Comparison of ENCODE assay signal across 8 cellular contexts in genomic region chr3:17742837-17743659, GRCh38. TPM values are rescaled to one million over a fixed set of nuclear protein-coding genes. Genes with fewer than 3 reads are reported as not detected.
DNase-seq lines count a peak whose midpoint lies in the region; ATAC-seq, FAIRE-seq and TF ChIP-seq lines count a peak whose summit lies in the region.

No MANE protein-coding gene starts in this region.

- no peaks in the 10 kb centered on the region for H3K36me3 ChIP-seq in HepG2 (replicated peaks in 1 of 2; ENCODE audit: control insufficient read depth in 1 of 2, insufficient read depth in 2 of 2, low read length in 2 of 2)
- H3K36me3 ChIP-seq in thymus (ENCODE audit: control insufficient read depth, insufficient read depth) = no peaks in the 10 kb centered on the region

- DNase-seq in HuH-7.5 (ENCODE audit: low spot score) (peak; percentile 96), HepG2 (ENCODE audit: low spot score) (no peak), GM10248 (ENCODE audit: extremely low spot score) (no peak), cerebellum (ENCODE audit: low spot score) (no peak)

- H3K27ac ChIP-seq in C4-2B (peak overlapping the region; percentile 95), HepG2 (ENCODE audit: extremely low read length, insufficient read depth, low read length) (peak overlapping the region; percentile 98), thymus (ENCODE audit: low read depth) (peak overlapping the region; percentile 93)

- H3K4me2 ChIP-seq in HepG2 (ENCODE audit: low read depth, low read length) = peak overlapping the region; percentile 82

- FAIRE-seq in HepG2 (lab: Jason Lieb, UNC) = peak; percentile 67

- no peaks in the 10 kb centered on the region for H4K20me1 ChIP-seq in HepG2 (ENCODE audit: insufficient read depth, low read length)

- H3K9ac ChIP-seq in HepG2 (ENCODE audit: insufficient read depth, low read depth, low read length) = peak overlapping the region; percentile 93

- peak overlapping the region; percentile 91 to 99 (median 99) for H3K27ac Mint-ChIP-seq in brain

- H3K4me3 ChIP-seq in HepG2 (replicated peaks in 1 of 3; ENCODE audit: insufficient read depth in 1 of 3, low read depth in 2 of 3, low read length in 3 of 3) = peak overlapping the region; percentile 62 to 88 (median 79)
- peak overlapping the region; percentile 65 for H3K4me3 ChIP-seq in thymus (ENCODE audit: low read length)

- peak overlapping the region; percentile 96 to 97 (median 97) for H3K4me3 Mint-ChIP-seq in brain

- no peaks in the 10 kb centered on the region for H3K9me3 ChIP-seq in HepG2 (ENCODE audit: low read length)
- H3K9me3 ChIP-seq in thymus (ENCODE audit: control insufficient read depth) = no peaks in the 10 kb centered on the region

- in situ Hi-C loops in HepG2 (cut with HindIII; ENCODE audit: extremely low pct_ligation_motif_present, low pct_unique_long_range_greater_than_20kb) = no loop called here

- BruUV-seq in HepG2 (replicated peaks; lab: Mats Ljungman, UMichigan) = TSS peak; percentile 87

- POLR2A ChIA-PET in HepG2 (lab: Yijun Ruan, JAX) (interaction anchor here (0.7 to 1.7 kb wide), 13 partner anchors 9 to 1683 kb away, joined by 3 to 9 read pairs (median 4); partner anchors contain the start of genes DPH3 and OXNAD1), GM10248 (lab: Yijun Ruan, JAX) (interaction anchor here (0.7 kb wide), 1 partner anchor 12 kb away, joined by 3 read pairs; no protein-coding TSS in a partner anchor)

- peaks cover 63% of the 10 kb centered on the region for H3K4me1 Mint-ChIP-seq in brain

- peaks cover 30% of the 10 kb centered on the region for H3K79me2 ChIP-seq in HepG2 (ENCODE audit: insufficient read depth, low read length)

- peak overlapping the region; percentile 95 for H2AFZ ChIP-seq in HepG2 (ENCODE audit: low read length)

- TF ChIP-seq CTCF in C4-2B (conservative IDR thresholded peaks at IDR 0.05) (no peak), brain (conservative IDR thresholded peaks at IDR 0.05) (no peak), HepG2 (CRISPR knock-in tag; IDR thresholded peaks at IDR 0.05) (no peak), GM10248 (IDR thresholded peaks at IDR 0.05; ENCODE audit: control extremely low read depth, extremely low read depth, low read depth, missing control alignments) (no peak)

- no peaks in the 10 kb centered on the region for H3K36me3 Mint-ChIP-seq in brain

- TF ChIP-seq EP300 in HepG2 (IDR thresholded peaks at IDR 0.05; ENCODE audit: low read depth in 2 of 2, low read length in 2 of 2) (no peak), HepG2 (CRISPR knock-in tag; IDR thresholded peaks at IDR 0.05; ENCODE audit: borderline replicate concordance) (no peak)

- peak; percentile 88 for ATAC-seq in HepG2

- TF ChIP-seq RAD21 in HepG2 (CRISPR knock-in tag; IDR thresholded peaks at IDR 0.05) = no peak

- CTCF ChIA-PET in HepG2 (lab: Yijun Ruan, JAX; ENCODE audit: low intra/inter-chr PET ratio, low total read pairs) = no interaction called here
- CTCF ChIA-PET in GM10248 (lab: Yijun Ruan, JAX) = interaction anchor here (0.8 to 1.4 kb wide), 4 partner anchors 11 to 98 kb away, joined by 3 read pairs; no protein-coding TSS in a partner anchor

- TF ChIP-seq POLR2A in GM19099 (IDR thresholded peaks at IDR 0.05; ENCODE audit: extremely low read depth, insufficient read length, low read depth) = peak; percentile 43
- peak in 1 of 2 experiments; percentile 72; a peak in 2 of 4 replicates for TF ChIP-seq POLR2A in HepG2 (IDR thresholded peaks at IDR 0.05; ENCODE audit: insufficient read depth in 1 of 2, low read depth in 2 of 2, low read length in 2 of 2)

- H3K27me3 Mint-ChIP-seq in brain = no peaks in the 10 kb centered on the region

- H3K4me1 ChIP-seq in HepG2 (ENCODE audit: insufficient read depth, low read length) = peaks cover 68% of the 10 kb centered on the region
- peaks cover 3% of the 10 kb centered on the region for H3K4me1 ChIP-seq in thymus (ENCODE audit: control insufficient read depth, insufficient read depth, low read length)

- intact Hi-C loops in HepG2 (cut with micrococcal nuclease; ENCODE audit: unreplicated experiment) = loop anchor here (1.0 to 5.0 kb wide), 4 partner anchors 36 to 311 kb away; no protein-coding TSS in a partner anchor

- WGBS in HepG2 (ENCODE audit: low lambda C conversion rate) = 0% methylated on average over 9 of the region's 16 CpGs
- WGBS in thymus = 2% methylated on average over 16 of the region's 16 CpGs

- peaks cover 0 to 6% (median 0%) of the 10 kb centered on the region in 5 experiments for H3K9me3 Mint-ChIP-seq in brain

- H3K27me3 ChIP-seq in HepG2 (ENCODE audit: control insufficient read depth in 1 of 2, insufficient read depth in 2 of 2, low read length in 2 of 2) (no peaks in the 10 kb centered on the region; a peak in 1 of 5 replicates), thymus (ENCODE audit: control insufficient read depth, insufficient read depth) (no peaks in the 10 kb centered on the region)

TF ChIP-seq in HepG2, 621 proteins besides CTCF, POLR2A, EP300 and RAD21 (continues in another document):
- TF ChIP-seq ZNF790 (CRISPR knock-in tag; IDR thresholded peaks at IDR 0.05; ENCODE audit: borderline replicate concordance) (0 out of 2 replicates have a peak, but pooled peaks have one; percentile 22), SIX1 (CRISPR knock-in tag; IDR thresholded peaks at IDR 0.05; ENCODE audit: borderline replicate concordance) (no peak), TEAD3 (CRISPR knock-in tag; optimal IDR thresholded peaks at IDR 0.05; ENCODE audit: borderline replicate concordance) (no peak), ZNF660 (CRISPR knock-in tag; IDR thresholded peaks at IDR 0.05; ENCODE audit: borderline replicate concordance, low read depth) (no peak), NR2F1 (CRISPR knock-in tag; IDR thresholded peaks at IDR 0.05) (no peak), ZSCAN29 (CRISPR knock-in tag; conservative IDR thresholded peaks at IDR 0.05) (no peak), RARG (CRISPR knock-in tag; IDR thresholded peaks at IDR 0.05; ENCODE audit: low read depth) (no peak), TMF1 (CRISPR knock-in tag; IDR thresholded peaks at IDR 0.05; ENCODE audit: low read depth) (no peak), GABPA (IDR thresholded peaks at IDR 0.05; ENCODE audit: low read depth, low read length) (no peak), GABPA (CRISPR knock-in tag; IDR thresholded peaks at IDR 0.05; ENCODE audit: low read depth) (no peak), NCOA1 (CRISPR knock-in tag; IDR thresholded peaks at IDR 0.05) (0 out of 2 replicates have a peak, but pooled peaks have one; percentile 26), MAF1 (CRISPR knock-in tag; IDR thresholded peaks at IDR 0.05; ENCODE audit: borderline replicate concordance) (no peak), ZNF598 (CRISPR knock-in tag; IDR thresholded peaks at IDR 0.05; ENCODE audit: borderline replicate concordance) (0 out of 2 replicates have a peak, but pooled peaks have one; percentile 3), MYPOP (CRISPR knock-in tag; IDR thresholded peaks at IDR 0.05) (no peak), ZBTB34 (CRISPR knock-in tag; IDR thresholded peaks at IDR 0.05) (peak; percentile 12; the same call in 1 of the 2 replicates), EEA1 (CRISPR knock-in tag; IDR thresholded peaks at IDR 0.05; ENCODE audit: borderline replicate concordance) (no peak)

RNA-seq across cellular contexts. Expression of gene TBC1D5, which starts 0.6 kb away (rescaled TPM):
- polyA plus RNA-seq in brain (ENCODE audit: insufficient read depth, low read depth, low replicate concordance) (21.3 TPM), HepG2 (2011; rRNA removed) (15.4 and 19.2 TPM in 2 replicates), thymus (8.9 TPM)
- total RNA-seq in HepG2 (2016; rRNA removed; fragmentation: Illumina TruSeq; extraction: Trizol) (33.3 and 50.5 TPM in 2 replicates), cerebellum (95.1 TPM)
- total RNA-seq in HepG2 (2016; cell fraction: cytosol; rRNA removed; fragmentation: Illumina TruSeq; extraction: Trizol; ENCODE audit: low read depth) = 28.9 and 36.1 TPM in 2 replicates
- total RNA-seq in HepG2 (2016; cell fraction: insoluble cytoplasmic fraction; rRNA removed; fragmentation: Illumina TruSeq; extraction: Trizol) = 34.4 and 49.1 TPM in 2 replicates
- 27.1 and 27.6 TPM in 2 replicates for total RNA-seq in HepG2 (2016; cell fraction: membrane; rRNA removed; fragmentation: Illumina TruSeq; extraction: Trizol)
- 56.8 and 57.7 TPM in 2 replicates for total RNA-seq in HepG2 (2016; cell fraction: nucleus; rRNA removed; fragmentation: Illumina TruSeq; extraction: Trizol)
- polyA plus RNA-seq in HepG2 (2011; cell fraction: cytosol; rRNA removed) = 12.9 and 15.0 TPM in 2 replicates
- 10.9 and 12.9 TPM in 2 replicates for polyA plus RNA-seq in HepG2 (2011; cell fraction: nucleus; rRNA removed)
- 17.7 and 18.8 TPM in 2 replicates for polyA plus RNA-seq in HepG2 (2012)
- 0.88 and 1.2 TPM in 2 replicates for polyA plus RNA-seq in HepG2 (2016; cell fraction: cytosol; fragmentation: Illumina TruSeq; extraction: Trizol; ENCODE audit: low read depth)
- polyA plus RNA-seq in HepG2 (2016; cell fraction: insoluble cytoplasmic fraction; fragmentation: Illumina TruSeq; extraction: Trizol; ENCODE audit: low read depth) = 17.3 and 19.4 TPM in 2 replicates
- 4.4 and 4.8 TPM in 2 replicates for polyA plus RNA-seq in HepG2 (2016; cell fraction: membrane; fragmentation: Illumina TruSeq; extraction: Trizol; ENCODE audit: low read depth)
- 13.6 and 14.4 TPM in 2 replicates for polyA plus RNA-seq in HepG2 (2016; cell fraction: nucleus; fragmentation: Illumina TruSeq; extraction: Trizol; ENCODE audit: insufficient read depth, low read depth)
- 11.9 and 39.7 TPM in 2 replicates for polyA minus RNA-seq in HepG2 (2011; rRNA and poly(A)+ RNA removed; ENCODE audit: low replicate concordance)
- polyA minus RNA-seq in HepG2 (2011; cell fraction: cytosol; rRNA and poly(A)+ RNA removed) = 27.3 and 30.9 TPM in 2 replicates
- 86.3 and 98.5 TPM in 2 replicates for polyA minus RNA-seq in HepG2 (2011; cell fraction: nucleus; rRNA and poly(A)+ RNA removed)
